In genomic region chr2:33380001-33380609, GRCh38 we compare ENCODE assay signal across 10 cellular contexts.
DNase-seq lines count a peak whose midpoint lies in the region; ATAC-seq and TF ChIP-seq lines count a peak whose summit lies in the region.
"Had no signal": no experiment of that assay in that cellular context is flagged by ENCODE, and none has a peak within 500 bp of the region (broad histone marks: within the 10 kb centered on the region; RNA-seq: fewer than 3 reads in every experiment).

No MANE protein-coding gene starts in this region.

- H3K27ac Mint-ChIP-seq in chondrocyte (ENCODE audit: unreplicated experiment) (no peak overlapping the region), neural crest cell (ENCODE audit: unreplicated experiment) (no peak overlapping the region)

- H3K9me3 Mint-ChIP-seq in chondrocyte (ENCODE audit: low read depth) (no peaks in the 10 kb centered on the region), neural crest cell (no peaks in the 10 kb centered on the region)
- no peaks in the 10 kb centered on the region for H3K9me3 Mint-ChIP-seq in activated T-cell treated with anti-CD3 and anti-CD28 coated beads, Interleukin-2, amount 50 U/mL, for 4 hours

- no peak for ATAC-seq in HG02678 (IDR thresholded peaks at IDR 0.05; ENCODE audit: unreplicated experiment)
- ATAC-seq in HG03135 (IDR thresholded peaks at IDR 0.05; ENCODE audit: unreplicated experiment) = no peak
- no peak for ATAC-seq in GM21423 (IDR thresholded peaks at IDR 0.05; ENCODE audit: unreplicated experiment)
- ATAC-seq in activated T-cell treated with anti-CD3 and anti-CD28 coated beads, Interleukin-2, amount 50 U/mL, for 4 hours = no peak

- CTCF ChIA-PET in GM10248 (lab: Yijun Ruan, JAX) = interaction anchor here (0.6 to 1.6 kb wide), 8 partner anchors 9 to 817 kb away, joined by 3 to 12 read pairs (median 4); no protein-coding TSS in a partner anchor

- H3K4me3 Mint-ChIP-seq in chondrocyte (ENCODE audit: unreplicated experiment) (no peak overlapping the region), neural crest cell (no peak overlapping the region)
- no peak overlapping the region for H3K4me3 Mint-ChIP-seq in activated T-cell treated with anti-CD3 and anti-CD28 coated beads, Interleukin-2, amount 50 U/mL, for 4 hours

- H3K27me3 Mint-ChIP-seq in chondrocyte (ENCODE audit: low read depth) = no peaks in the 10 kb centered on the region
- no peaks in the 10 kb centered on the region for H3K27me3 Mint-ChIP-seq in neural crest cell (ENCODE audit: low read depth)
- H3K27me3 Mint-ChIP-seq in activated T-cell treated with anti-CD3 and anti-CD28 coated beads, Interleukin-2, amount 50 U/mL, for 4 hours (ENCODE audit: low read depth) = peaks cover 7% of the 10 kb centered on the region

- TF ChIP-seq CTCF in GM10248 (IDR thresholded peaks at IDR 0.05; ENCODE audit: control extremely low read depth, extremely low read depth, low read depth, missing control alignments) = peak; percentile 44
- peak; percentile 40; the same call in 1 of the 2 replicates for TF ChIP-seq CTCF in LNCaP clone FGC (IDR thresholded peaks at IDR 0.05; ENCODE audit: control insufficient read depth, extremely low read depth, insufficient read depth)
- peak; percentile 82 for TF ChIP-seq CTCF in chondrocyte (IDR thresholded peaks at IDR 0.05)
- peak; percentile 80 for TF ChIP-seq CTCF in neural crest cell (conservative IDR thresholded peaks at IDR 0.05)

- peaks cover 18% of the 10 kb centered on the region for H3K36me3 Mint-ChIP-seq in chondrocyte (ENCODE audit: low read depth)
- no peaks in the 10 kb centered on the region for H3K36me3 Mint-ChIP-seq in neural crest cell (ENCODE audit: low read depth)
- H3K36me3 Mint-ChIP-seq in activated T-cell treated with anti-CD3 and anti-CD28 coated beads, Interleukin-2, amount 50 U/mL, for 4 hours (ENCODE audit: insufficient read depth) = no peaks in the 10 kb centered on the region

- DNase-seq in GM10248 (ENCODE audit: extremely low spot score) = no peak
- DNase-seq in LNCaP clone FGC (ENCODE audit: low read depth) = no peak
- DNase-seq in chondrocyte (ENCODE audit: low spot score) = no peak
- DNase-seq in neural crest cell (ENCODE audit: low read depth, low spot score) = no peak
- no peak for DNase-seq in activated T-cell treated with anti-CD3 and anti-CD28 coated beads, Interleukin-2, amount 50 U/mL, for 4 hours
- DNase-seq: activated T-cell treated with anti-CD3 and anti-CD28 coated beads, Interleukin-2, amount 50 U/mL, for 1 hour; occipital lobe had no signal

- POLR2A ChIA-PET in GM10248 (lab: Yijun Ruan, JAX) = no interaction called here

- no peak overlapping the region for H3K4me3 ChIP-seq in LNCaP clone FGC (ENCODE audit: low read depth, low read length)

- H3K4me1 Mint-ChIP-seq in chondrocyte (ENCODE audit: low read depth) (peaks cover 32% of the 10 kb centered on the region), neural crest cell (peaks cover 24% of the 10 kb centered on the region)
- no peaks in the 10 kb centered on the region for H3K4me1 Mint-ChIP-seq in activated T-cell treated with anti-CD3 and anti-CD28 coated beads, Interleukin-2, amount 50 U/mL, for 4 hours (ENCODE audit: low read depth)
